In genomic region chr17:43900183-43900857, GRCh38 we compare ENCODE assay signal across 1 cellular context.
TF ChIP-seq lines count a peak whose summit lies in the region.

No MANE protein-coding gene starts in this region.

TF ChIP-seq in HEK293, 187 proteins besides CTCF, POLR2A, EP300 and RAD21 (continued from another document):
- TF ChIP-seq TSHZ1 (tag by site-specific recombination; IDR thresholded peaks at IDR 0.05; ENCODE audit: borderline replicate concordance): no peak
- TF ChIP-seq ZNF155 (tag by site-specific recombination; IDR thresholded peaks at IDR 0.05): no peak
- TF ChIP-seq, protein P1, sequence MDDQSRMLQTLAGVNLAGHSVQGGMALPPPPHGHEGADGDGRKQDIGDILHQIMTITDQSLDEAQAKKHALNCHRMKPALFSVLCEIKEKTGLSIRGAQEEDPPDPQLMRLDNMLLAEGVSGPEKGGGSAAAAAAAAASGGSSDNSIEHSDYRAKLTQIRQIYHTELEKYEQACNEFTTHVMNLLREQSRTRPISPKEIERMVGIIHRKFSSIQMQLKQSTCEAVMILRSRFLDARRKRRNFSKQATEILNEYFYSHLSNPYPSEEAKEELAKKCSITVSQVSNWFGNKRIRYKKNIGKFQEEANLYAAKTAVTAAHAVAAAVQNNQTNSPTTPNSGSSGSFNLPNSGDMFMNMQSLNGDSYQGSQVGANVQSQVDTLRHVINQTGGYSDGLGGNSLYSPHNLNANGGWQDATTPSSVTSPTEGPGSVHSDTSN (CRISPR knock-in tag; IDR thresholded peaks at IDR 0.05): 0 out of 2 replicates have a peak, but pooled peaks have one; percentile 27
